In the genomic region with DNA sequence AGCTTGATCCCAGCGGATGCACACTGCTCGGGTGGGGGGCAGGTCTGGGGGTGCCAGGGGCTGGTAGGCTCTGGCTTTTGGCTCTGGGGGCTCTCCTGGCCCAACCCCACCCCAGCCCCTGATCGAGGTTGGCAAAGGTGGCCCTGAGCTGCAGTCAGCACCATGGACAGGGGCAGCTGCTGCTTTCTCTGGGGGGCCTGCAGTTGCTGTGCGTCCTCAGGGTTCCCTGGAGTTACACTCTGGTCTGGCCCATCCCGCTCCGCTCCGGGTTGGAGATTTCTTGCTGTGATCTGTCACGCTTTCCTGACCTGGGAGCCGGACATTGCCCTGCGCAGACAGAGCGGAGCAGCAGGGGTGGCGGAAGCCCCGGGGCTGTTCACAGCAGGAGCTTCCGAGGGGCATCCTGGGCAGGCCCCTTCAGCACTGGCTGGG, we compare ENCODE assay signal across 10 cellular contexts. TPM values are rescaled to one million over a fixed set of nuclear protein-coding genes. Genes with fewer than 3 reads are reported as not detected.
A peak's percentile ranks its signal among the peaks of the same experiment; 100 is the strongest.
DNase-seq lines count a peak whose midpoint lies in the region; ATAC-seq and TF ChIP-seq lines count a peak whose summit lies in the region.
"Had no signal": no experiment of that assay in that cellular context is flagged by ENCODE, and none has a peak within 500 bp of the region (broad histone marks: within the 10 kb centered on the region; RNA-seq: fewer than 3 reads in every experiment).

No MANE protein-coding gene starts in this region.

- 13% methylated on average over 8 of the region's 14 CpGs for WGBS in esophagus muscularis mucosa

- no peak overlapping the region for H3K4me3 ChIP-seq in esophagus muscularis mucosa
- H3K4me3 ChIP-seq: HAP-1, PC-9 had no signal

- no peak overlapping the region for H3K4me3 Mint-ChIP-seq in HFFc6
- no peak overlapping the region for H3K4me3 Mint-ChIP-seq in WTC11

- no peak for TF ChIP-seq EP300 in esophagus muscularis mucosa (IDR thresholded peaks at IDR 0.05)

- H3K36me3 ChIP-seq in esophagus muscularis mucosa = no peaks in the 10 kb centered on the region
- H3K36me3 ChIP-seq: HAP-1 had no signal

- TF ChIP-seq POLR2A in esophagus muscularis mucosa (IDR thresholded peaks at IDR 0.05; ENCODE audit: low read depth) = no peak

- H3K4me1 ChIP-seq in esophagus muscularis mucosa = peaks cover 0 to 12% (median 4%) of the 10 kb centered on the region in 4 donors
- H3K4me1 ChIP-seq: HAP-1 had no signal

- H3K27ac ChIP-seq in esophagus muscularis mucosa (replicated peaks in 1 of 4) = no peak overlapping the region
- H3K27ac ChIP-seq: PC-9 had no signal

- H3K9me3 Mint-ChIP-seq in HFFc6 = no peaks in the 10 kb centered on the region
- H3K9me3 Mint-ChIP-seq in WTC11 = no peaks in the 10 kb centered on the region

- peaks cover 0 to 100% (median 24%) of the 10 kb centered on the region in 4 donors for H3K27me3 ChIP-seq in esophagus muscularis mucosa

- peaks cover 25% of the 10 kb centered on the region for H3K27me3 Mint-ChIP-seq in HFFc6 (ENCODE audit: insufficient read depth)
- no peaks in the 10 kb centered on the region for H3K27me3 Mint-ChIP-seq in WTC11 (ENCODE audit: low read depth)

- DNase-seq in HFFc6 (peak; percentile 2), WTC11 (ENCODE audit: low spot score) (peak; percentile 76), cerebellum (ENCODE audit: low spot score) (no peak), esophagus muscularis mucosa (ENCODE audit: extremely low spot score) (no peak), DMS79 treated with DMSO at 0.1 percent for 48 hours (lab: John Stamatoyannopoulos, UW) (no peak), GF-D8 (lab: John Stamatoyannopoulos, UW) (no peak)
- DNase-seq in effector CD4-positive, alpha-beta T cell = peak; percentile 41
- DNase-seq in stimulated activated CD4-positive, alpha-beta T cell treated with anti-CD3 and anti-CD28 coated beads, Interleukin-1b, Interleukin-23, amount 100 ng/mL, for 48 hours = peak; percentile 13

- POLR2A ChIA-PET in WTC11 (lab: Charles Lee) = interaction anchor here (0.9 kb wide), 1 partner anchor 61 kb away, joined by 3 read pairs; no protein-coding TSS in a partner anchor

- CTCF ChIA-PET in WTC11 (lab: Charles Lee) = interaction anchor here (1.0 to 2.3 kb wide), 6 partner anchors 9 to 94 kb away, joined by 3 to 7 read pairs (median 4); no protein-coding TSS in a partner anchor

- intact Hi-C loops in esophagus muscularis mucosa (cut with DNase I) = no loop called here

- H3K4me1 Mint-ChIP-seq in HFFc6 (ENCODE audit: low read depth) = no peaks in the 10 kb centered on the region
- H3K4me1 Mint-ChIP-seq in WTC11 = no peaks in the 10 kb centered on the region

- ATAC-seq in WTC11 = peak; percentile 62

- no peaks in the 10 kb centered on the region for H3K9me3 ChIP-seq in esophagus muscularis mucosa
- H3K9me3 ChIP-seq: HAP-1 had no signal

- TF ChIP-seq CTCF in HFFc6 (IDR thresholded peaks at IDR 0.05) = no peak
- no peak for TF ChIP-seq CTCF in WTC11 (IDR thresholded peaks at IDR 0.05)
- TF ChIP-seq CTCF in esophagus muscularis mucosa (IDR thresholded peaks at IDR 0.05) = no peak

- H3K36me3 Mint-ChIP-seq in HFFc6 (ENCODE audit: low read depth) = no peaks in the 10 kb centered on the region
- H3K36me3 Mint-ChIP-seq in WTC11 = no peaks in the 10 kb centered on the region

- H3K27ac Mint-ChIP-seq in HFFc6 (no peak overlapping the region), WTC11 (no peak overlapping the region)

TF ChIP-seq in WTC11, 78 proteins besides CTCF, POLR2A, EP300 and RAD21 (continues in another document):
- 0 out of 2 replicates have a peak, but pooled peaks have one; percentile 51 for TF ChIP-seq TP53 (CRISPR knock-in tag; IDR thresholded peaks at IDR 0.05)
- TF ChIP-seq ATF1 (CRISPR knock-in tag; IDR thresholded peaks at IDR 0.05) = no peak
- TF ChIP-seq PRDM15 (CRISPR knock-in tag; IDR thresholded peaks at IDR 0.05) = 0 out of 2 replicates have a peak, but pooled peaks have one; percentile 30
- no peak for TF ChIP-seq ATF6 (CRISPR knock-in tag; IDR thresholded peaks at IDR 0.05)
- TF ChIP-seq GRHL2 (CRISPR knock-in tag; IDR thresholded peaks at IDR 0.05; ENCODE audit: insufficient replicate concordance, severe bottlenecking) = no peak
- TF ChIP-seq RELA (CRISPR knock-in tag; IDR thresholded peaks at IDR 0.05; ENCODE audit: borderline replicate concordance) = peak; percentile 42; the same call in 1 of the 2 replicates
- no peak for TF ChIP-seq GTF2I (CRISPR knock-in tag; conservative IDR thresholded peaks at IDR 0.05)
- TF ChIP-seq, protein P1, sequence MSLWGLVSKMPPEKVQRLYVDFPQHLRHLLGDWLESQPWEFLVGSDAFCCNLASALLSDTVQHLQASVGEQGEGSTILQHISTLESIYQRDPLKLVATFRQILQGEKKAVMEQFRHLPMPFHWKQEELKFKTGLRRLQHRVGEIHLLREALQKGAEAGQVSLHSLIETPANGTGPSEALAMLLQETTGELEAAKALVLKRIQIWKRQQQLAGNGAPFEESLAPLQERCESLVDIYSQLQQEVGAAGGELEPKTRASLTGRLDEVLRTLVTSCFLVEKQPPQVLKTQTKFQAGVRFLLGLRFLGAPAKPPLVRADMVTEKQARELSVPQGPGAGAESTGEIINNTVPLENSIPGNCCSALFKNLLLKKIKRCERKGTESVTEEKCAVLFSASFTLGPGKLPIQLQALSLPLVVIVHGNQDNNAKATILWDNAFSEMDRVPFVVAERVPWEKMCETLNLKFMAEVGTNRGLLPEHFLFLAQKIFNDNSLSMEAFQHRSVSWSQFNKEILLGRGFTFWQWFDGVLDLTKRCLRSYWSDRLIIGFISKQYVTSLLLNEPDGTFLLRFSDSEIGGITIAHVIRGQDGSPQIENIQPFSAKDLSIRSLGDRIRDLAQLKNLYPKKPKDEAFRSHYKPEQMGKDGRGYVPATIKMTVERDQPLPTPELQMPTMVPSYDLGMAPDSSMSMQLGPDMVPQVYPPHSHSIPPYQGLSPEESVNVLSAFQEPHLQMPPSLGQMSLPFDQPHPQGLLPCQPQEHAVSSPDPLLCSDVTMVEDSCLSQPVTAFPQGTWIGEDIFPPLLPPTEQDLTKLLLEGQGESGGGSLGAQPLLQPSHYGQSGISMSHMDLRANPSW (CRISPR knock-in tag; conservative IDR thresholded peaks at IDR 0.05; ENCODE audit: low read depth) = no peak
- TF ChIP-seq SMAD3 (CRISPR knock-in tag; IDR thresholded peaks at IDR 0.05; ENCODE audit: borderline replicate concordance) = peak; percentile 89; the same call in 1 of the 2 replicates
- 0 out of 2 replicates have a peak, but pooled peaks have one; percentile 49 for TF ChIP-seq FOXK1 (CRISPR knock-in tag; IDR thresholded peaks at IDR 0.05)

RNA-seq across cellular contexts. Expression of gene PLCH2, which starts 8.0 kb away (rescaled TPM):
- under 1 TPM in 5 of 6 experiments, not detected in 1; 0.09 to 0.34 (median 0.18) TPM for total RNA-seq in HFFc6 (2021; fragmentation: NEBNext Ultra II Directional; extraction: Animal tissue kit (Norgen Biotek cat#: 25700))
- total RNA-seq in WTC11 (2021) (0.05 to 0.18 TPM (median 0.17 TPM) in 3 replicates), cerebellum (13.3 TPM), esophagus muscularis mucosa (under 1 TPM; 0.06 to 0.42 (median 0.26) TPM)

RNA-seq across cellular contexts. Expression of gene PEX10, which starts 55.7 kb away (rescaled TPM):
- total RNA-seq in HFFc6 (2021; fragmentation: NEBNext Ultra II Directional; extraction: Animal tissue kit (Norgen Biotek cat#: 25700)) = 10 to 100 TPM; 25.4 to 29.8 (median 26.4) TPM
- total RNA-seq in WTC11 (2021) = 28.6 to 31.7 TPM (median 29.3 TPM) in 3 replicates
- 14.1 TPM for total RNA-seq in cerebellum
- 10 to 100 TPM; 14.2 to 27.1 (median 20.3) TPM for total RNA-seq in esophagus muscularis mucosa

RNA-seq across cellular contexts. Expression of gene PANK4, which starts 58.3 kb away (rescaled TPM):
- total RNA-seq in HFFc6 (2021; fragmentation: NEBNext Ultra II Directional; extraction: Animal tissue kit (Norgen Biotek cat#: 25700)) = 10 to 100 TPM; 20.6 to 26.4 (median 24.0) TPM
- total RNA-seq in WTC11 (2021) = 35.2 to 52.5 TPM (median 36.7 TPM) in 3 replicates
- 31.1 TPM for total RNA-seq in cerebellum
- total RNA-seq in esophagus muscularis mucosa = 10 to 100 TPM; 22.5 to 48.9 (median 37.9) TPM

Comparison
In these comparisons a context has a peak if more than half of its experiments do, and no peak if none do; other contexts are left out.
1. DNase-seq: peak in HFFc6 (single experiment), WTC11 (single experiment), effector CD4-positive, alpha-beta T cell (single experiment) and stimulated activated CD4-positive, alpha-beta T cell treated with anti-CD3 and anti-CD28 coated beads, Interleukin-1b, Interleukin-23, amount 100 ng/mL, for 48 hours (single experiment); none in cerebellum (single experiment), esophagus muscularis mucosa (single experiment), DMS79 treated with DMSO at 0.1 percent for 48 hours (single experiment) and GF-D8 (single experiment).
2. RNA of gene PLCH2, which starts 8.0 kb away (total RNA-seq): 13.3 TPM in cerebellum (single experiment); 0.06 to 0.42 TPM in esophagus muscularis mucosa, 0.09 to 0.34 TPM in HFFc6 and 0.05 to 0.18 TPM in WTC11; every median in the first group is over 10 times any median in the second.